1 cellular context compared by ENCODE assay signal in the genomic region with DNA sequence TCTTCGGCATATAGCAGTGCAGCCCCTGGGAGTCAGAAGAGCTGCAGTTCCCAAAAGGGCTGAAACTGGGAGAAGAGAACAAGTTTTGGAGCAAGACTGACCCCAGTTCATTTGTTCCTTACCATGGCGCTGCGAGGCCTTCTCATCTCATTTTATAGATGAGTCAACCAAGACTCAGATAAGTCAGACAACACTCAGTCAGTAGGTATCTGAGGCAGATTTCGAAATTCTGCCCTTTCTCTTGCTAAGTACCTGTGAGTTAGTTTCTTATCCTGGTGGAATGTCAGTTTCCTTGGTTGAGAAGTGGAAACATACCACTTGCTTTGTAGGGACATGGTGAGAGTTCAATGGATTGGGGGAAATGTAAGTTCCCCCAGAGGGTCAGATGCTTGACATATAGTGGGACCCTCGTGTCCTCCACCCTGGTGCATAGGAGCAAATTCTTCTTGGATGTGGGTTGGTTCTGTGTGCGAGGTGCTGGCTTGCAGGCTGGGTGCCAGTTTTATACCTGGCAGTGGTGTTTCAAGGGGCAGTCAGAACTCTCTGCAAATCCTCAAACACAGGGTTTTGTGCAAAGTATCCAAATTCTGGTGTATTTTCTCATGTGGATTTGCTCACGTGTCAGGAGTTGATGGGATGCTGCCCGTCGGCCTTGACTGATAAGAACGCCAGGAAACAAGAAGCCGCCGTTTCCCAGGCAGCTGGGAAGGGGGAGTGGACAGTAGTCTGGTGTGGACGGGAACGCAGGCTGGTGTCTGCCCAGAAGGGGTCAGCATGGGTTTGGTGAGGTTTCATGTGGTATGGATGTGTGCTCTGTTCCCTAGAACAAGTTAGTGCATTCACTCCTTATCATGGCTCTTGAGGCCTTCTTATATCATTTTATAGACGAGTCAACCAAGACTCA.
TF ChIP-seq lines count a peak whose summit lies in the region.

No MANE protein-coding gene starts in this region.

TF ChIP-seq in HepG2, 621 proteins besides CTCF, POLR2A, EP300 and RAD21 (continued from another document and continues in another):
- TF ChIP-seq, protein P1, sequence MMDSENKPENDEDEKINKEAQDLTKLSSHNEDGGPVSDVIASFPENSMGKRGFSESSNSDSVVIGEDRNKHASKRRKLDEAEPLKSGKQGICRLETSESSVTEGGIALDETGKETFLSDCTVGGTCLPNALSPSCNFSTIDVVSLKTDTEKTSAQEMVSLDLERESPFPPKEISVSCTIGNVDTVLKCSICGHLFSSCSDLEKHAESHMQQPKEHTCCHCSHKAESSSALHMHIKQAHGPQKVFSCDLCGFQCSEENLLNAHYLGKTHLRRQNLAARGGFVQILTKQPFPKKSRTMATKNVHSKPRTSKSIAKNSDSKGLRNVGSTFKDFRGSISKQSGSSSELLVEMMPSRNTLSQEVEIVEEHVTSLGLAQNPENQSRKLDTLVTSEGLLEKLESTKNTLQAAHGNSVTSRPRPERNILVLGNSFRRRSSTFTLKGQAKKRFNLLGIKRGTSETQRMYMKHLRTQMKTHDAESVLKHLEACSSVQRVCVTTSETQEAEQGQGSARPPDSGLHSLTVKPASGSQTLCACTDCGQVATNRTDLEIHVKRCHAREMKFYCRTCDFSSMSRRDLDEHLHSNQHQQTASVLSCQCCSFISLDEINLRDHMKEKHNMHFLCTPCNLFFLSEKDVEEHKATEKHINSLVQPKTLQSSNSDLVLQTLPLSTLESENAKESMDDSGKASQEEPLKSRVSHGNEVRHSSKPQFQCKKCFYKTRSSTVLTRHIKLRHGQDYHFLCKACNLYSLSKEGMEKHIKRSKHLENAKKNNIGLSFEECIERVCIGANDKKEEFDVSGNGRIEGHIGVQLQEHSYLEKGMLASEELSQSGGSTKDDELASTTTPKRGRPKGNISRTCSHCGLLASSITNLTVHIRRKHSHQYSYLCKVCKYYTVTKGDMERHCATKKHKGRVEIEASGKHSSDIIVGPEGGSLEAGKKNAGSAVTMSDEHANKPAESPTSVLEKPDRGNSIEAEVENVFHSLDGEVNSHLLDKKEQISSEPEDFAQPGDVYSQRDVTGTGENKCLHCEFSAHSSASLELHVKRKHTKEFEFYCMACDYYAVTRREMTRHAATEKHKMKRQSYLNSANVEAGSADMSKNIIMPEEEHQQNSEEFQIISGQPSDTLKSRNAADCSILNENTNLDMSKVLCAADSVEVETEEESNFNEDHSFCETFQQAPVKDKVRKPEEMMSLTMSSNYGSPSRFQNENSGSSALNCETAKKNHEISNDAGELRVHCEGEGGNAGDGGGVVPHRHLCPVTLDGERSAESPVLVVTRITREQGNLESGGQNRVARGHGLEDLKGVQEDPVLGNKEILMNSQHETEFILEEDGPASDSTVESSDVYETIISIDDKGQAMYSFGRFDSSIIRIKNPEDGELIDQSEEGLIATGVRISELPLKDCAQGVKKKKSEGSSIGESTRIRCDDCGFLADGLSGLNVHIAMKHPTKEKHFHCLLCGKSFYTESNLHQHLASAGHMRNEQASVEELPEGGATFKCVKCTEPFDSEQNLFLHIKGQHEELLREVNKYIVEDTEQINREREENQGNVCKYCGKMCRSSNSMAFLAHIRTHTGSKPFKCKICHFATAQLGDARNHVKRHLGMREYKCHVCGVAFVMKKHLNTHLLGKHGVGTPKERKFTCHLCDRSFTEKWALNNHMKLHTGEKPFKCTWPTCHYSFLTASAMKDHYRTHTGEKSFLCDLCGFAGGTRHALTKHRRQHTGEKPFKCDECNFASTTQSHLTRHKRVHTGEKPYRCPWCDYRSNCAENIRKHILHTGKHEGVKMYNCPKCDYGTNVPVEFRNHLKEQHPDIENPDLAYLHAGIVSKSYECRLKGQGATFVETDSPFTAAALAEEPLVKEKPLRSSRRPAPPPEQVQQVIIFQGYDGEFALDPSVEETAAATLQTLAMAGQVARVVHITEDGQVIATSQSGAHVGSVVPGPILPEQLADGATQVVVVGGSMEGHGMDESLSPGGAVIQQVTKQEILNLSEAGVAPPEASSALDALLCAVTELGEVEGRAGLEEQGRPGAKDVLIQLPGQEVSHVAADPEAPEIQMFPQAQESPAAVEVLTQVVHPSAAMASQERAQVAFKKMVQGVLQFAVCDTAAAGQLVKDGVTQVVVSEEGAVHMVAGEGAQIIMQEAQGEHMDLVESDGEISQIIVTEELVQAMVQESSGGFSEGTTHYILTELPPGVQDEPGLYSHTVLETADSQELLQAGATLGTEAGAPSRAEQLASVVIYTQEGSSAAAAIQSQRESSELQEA (CRISPR knock-in tag; IDR thresholded peaks at IDR 0.05; ENCODE audit: not compliant biosample characterization) = no peak
- TF ChIP-seq, protein P2, sequence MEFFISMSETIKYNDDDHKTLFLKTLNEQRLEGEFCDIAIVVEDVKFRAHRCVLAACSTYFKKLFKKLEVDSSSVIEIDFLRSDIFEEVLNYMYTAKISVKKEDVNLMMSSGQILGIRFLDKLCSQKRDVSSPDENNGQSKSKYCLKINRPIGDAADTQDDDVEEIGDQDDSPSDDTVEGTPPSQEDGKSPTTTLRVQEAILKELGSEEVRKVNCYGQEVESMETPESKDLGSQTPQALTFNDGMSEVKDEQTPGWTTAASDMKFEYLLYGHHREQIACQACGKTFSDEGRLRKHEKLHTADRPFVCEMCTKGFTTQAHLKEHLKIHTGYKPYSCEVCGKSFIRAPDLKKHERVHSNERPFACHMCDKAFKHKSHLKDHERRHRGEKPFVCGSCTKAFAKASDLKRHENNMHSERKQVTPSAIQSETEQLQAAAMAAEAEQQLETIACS (CRISPR knock-in tag; IDR thresholded peaks at IDR 0.05) = no peak
- TF ChIP-seq ZNF446 (CRISPR knock-in tag; IDR thresholded peaks at IDR 0.05) (0 out of 2 replicates have a peak, but pooled peaks have one; percentile 45), ZNF235 (CRISPR knock-in tag; IDR thresholded peaks at IDR 0.05; ENCODE audit: borderline replicate concordance) (no peak), ZNF607 (CRISPR knock-in tag; IDR thresholded peaks at IDR 0.05; ENCODE audit: borderline replicate concordance) (peak; percentile 62; the same call in 1 of the 2 replicates), KLF15 (CRISPR knock-in tag; IDR thresholded peaks at IDR 0.05; ENCODE audit: borderline replicate concordance) (no peak), ZNF775 (CRISPR knock-in tag; IDR thresholded peaks at IDR 0.05; ENCODE audit: borderline replicate concordance) (no peak), CREB1 (IDR thresholded peaks at IDR 0.05) (no peak), CREB1 (CRISPR knock-in tag; IDR thresholded peaks at IDR 0.05) (no peak), TBX2 (CRISPR knock-in tag; IDR thresholded peaks at IDR 0.05; ENCODE audit: borderline replicate concordance) (no peak), CBX1 (IDR thresholded peaks at IDR 0.05; ENCODE audit: low read depth) (no peak), ZNF589 (CRISPR knock-in tag; conservative IDR thresholded peaks at IDR 0.05) (no peak), SALL2 (CRISPR knock-in tag; IDR thresholded peaks at IDR 0.05) (no peak), STAG1 (CRISPR knock-in tag; IDR thresholded peaks at IDR 0.05) (peak; percentile 51), ZNF441 (CRISPR knock-in tag; IDR thresholded peaks at IDR 0.05; ENCODE audit: borderline replicate concordance) (no peak), HES4 (CRISPR knock-in tag; IDR thresholded peaks at IDR 0.05; ENCODE audit: borderline replicate concordance) (no peak), ZNF343 (CRISPR knock-in tag; IDR thresholded peaks at IDR 0.05) (no peak), ZNF660 (CRISPR knock-in tag; IDR thresholded peaks at IDR 0.05; ENCODE audit: borderline replicate concordance, low read depth) (no peak), ZNF260 (CRISPR knock-in tag; IDR thresholded peaks at IDR 0.05; ENCODE audit: borderline replicate concordance, low read depth) (no peak), ZFX (CRISPR knock-in tag; IDR thresholded peaks at IDR 0.05; ENCODE audit: low read depth) (no peak), CAMTA2 (CRISPR knock-in tag; IDR thresholded peaks at IDR 0.05; ENCODE audit: borderline replicate concordance) (no peak), SIN3B (IDR thresholded peaks at IDR 0.05; ENCODE audit: low read length) (no peak), ZNF3 (CRISPR knock-in tag; IDR thresholded peaks at IDR 0.05) (no peak), GABPB1 (CRISPR knock-in tag; IDR thresholded peaks at IDR 0.05) (no peak), THAP9 (CRISPR knock-in tag; IDR thresholded peaks at IDR 0.05; ENCODE audit: borderline replicate concordance) (no peak)
- TF ChIP-seq, protein P3, sequence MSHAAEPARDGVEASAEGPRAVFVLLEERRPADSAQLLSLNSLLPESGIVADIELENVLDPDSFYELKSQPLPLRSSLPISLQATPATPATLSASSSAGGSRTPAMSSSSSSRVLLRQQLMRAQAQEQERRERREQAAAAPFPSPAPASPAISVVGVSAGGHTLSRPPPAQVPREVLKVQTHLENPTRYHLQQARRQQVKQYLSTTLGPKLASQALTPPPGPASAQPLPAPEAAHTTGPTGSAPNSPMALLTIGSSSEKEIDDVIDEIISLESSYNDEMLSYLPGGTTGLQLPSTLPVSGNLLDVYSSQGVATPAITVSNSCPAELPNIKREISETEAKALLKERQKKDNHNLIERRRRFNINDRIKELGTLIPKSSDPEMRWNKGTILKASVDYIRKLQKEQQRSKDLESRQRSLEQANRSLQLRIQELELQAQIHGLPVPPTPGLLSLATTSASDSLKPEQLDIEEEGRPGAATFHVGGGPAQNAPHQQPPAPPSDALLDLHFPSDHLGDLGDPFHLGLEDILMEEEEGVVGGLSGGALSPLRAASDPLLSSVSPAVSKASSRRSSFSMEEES (CRISPR knock-in tag; IDR thresholded peaks at IDR 0.05) = no peak
- TF ChIP-seq, protein P4, sequence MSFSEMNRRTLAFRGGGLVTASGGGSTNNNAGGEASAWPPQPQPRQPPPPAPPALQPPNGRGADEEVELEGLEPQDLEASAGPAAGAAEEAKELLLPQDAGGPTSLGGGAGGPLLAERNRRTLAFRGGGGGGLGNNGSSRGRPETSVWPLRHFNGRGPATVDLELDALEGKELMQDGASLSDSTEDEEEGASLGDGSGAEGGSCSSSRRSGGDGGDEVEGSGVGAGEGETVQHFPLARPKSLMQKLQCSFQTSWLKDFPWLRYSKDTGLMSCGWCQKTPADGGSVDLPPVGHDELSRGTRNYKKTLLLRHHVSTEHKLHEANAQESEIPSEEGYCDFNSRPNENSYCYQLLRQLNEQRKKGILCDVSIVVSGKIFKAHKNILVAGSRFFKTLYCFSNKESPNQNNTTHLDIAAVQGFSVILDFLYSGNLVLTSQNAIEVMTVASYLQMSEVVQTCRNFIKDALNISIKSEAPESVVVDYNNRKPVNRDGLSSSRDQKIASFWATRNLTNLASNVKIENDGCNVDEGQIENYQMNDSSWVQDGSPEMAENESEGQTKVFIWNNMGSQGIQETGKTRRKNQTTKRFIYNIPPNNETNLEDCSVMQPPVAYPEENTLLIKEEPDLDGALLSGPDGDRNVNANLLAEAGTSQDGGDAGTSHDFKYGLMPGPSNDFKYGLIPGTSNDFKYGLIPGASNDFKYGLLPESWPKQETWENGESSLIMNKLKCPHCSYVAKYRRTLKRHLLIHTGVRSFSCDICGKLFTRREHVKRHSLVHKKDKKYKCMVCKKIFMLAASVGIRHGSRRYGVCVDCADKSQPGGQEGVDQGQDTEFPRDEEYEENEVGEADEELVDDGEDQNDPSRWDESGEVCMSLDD (CRISPR knock-in tag; IDR thresholded peaks at IDR 0.05; ENCODE audit: borderline replicate concordance) = no peak
- TF ChIP-seq, protein P5, sequence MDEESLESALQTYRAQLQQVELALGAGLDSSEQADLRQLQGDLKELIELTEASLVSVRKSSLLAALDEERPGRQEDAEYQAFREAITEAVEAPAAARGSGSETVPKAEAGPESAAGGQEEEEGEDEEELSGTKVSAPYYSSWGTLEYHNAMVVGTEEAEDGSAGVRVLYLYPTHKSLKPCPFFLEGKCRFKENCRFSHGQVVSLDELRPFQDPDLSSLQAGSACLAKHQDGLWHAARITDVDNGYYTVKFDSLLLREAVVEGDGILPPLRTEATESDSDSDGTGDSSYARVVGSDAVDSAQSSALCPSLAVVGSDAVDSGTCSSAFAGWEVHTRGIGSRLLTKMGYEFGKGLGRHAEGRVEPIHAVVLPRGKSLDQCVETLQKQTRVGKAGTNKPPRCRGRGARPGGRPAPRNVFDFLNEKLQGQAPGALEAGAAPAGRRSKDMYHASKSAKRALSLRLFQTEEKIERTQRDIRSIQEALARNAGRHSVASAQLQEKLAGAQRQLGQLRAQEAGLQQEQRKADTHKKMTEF (CRISPR knock-in tag; IDR thresholded peaks at IDR 0.05) = no peak
- TF ChIP-seq, protein P6, sequence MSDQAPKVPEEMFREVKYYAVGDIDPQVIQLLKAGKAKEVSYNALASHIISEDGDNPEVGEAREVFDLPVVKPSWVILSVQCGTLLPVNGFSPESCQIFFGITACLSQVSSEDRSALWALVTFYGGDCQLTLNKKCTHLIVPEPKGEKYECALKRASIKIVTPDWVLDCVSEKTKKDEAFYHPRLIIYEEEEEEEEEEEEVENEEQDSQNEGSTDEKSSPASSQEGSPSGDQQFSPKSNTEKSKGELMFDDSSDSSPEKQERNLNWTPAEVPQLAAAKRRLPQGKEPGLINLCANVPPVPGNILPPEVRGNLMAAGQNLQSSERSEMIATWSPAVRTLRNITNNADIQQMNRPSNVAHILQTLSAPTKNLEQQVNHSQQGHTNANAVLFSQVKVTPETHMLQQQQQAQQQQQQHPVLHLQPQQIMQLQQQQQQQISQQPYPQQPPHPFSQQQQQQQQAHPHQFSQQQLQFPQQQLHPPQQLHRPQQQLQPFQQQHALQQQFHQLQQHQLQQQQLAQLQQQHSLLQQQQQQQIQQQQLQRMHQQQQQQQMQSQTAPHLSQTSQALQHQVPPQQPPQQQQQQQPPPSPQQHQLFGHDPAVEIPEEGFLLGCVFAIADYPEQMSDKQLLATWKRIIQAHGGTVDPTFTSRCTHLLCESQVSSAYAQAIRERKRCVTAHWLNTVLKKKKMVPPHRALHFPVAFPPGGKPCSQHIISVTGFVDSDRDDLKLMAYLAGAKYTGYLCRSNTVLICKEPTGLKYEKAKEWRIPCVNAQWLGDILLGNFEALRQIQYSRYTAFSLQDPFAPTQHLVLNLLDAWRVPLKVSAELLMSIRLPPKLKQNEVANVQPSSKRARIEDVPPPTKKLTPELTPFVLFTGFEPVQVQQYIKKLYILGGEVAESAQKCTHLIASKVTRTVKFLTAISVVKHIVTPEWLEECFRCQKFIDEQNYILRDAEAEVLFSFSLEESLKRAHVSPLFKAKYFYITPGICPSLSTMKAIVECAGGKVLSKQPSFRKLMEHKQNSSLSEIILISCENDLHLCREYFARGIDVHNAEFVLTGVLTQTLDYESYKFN (CRISPR knock-in tag; conservative IDR thresholded peaks at IDR 0.05) = no peak
- TF ChIP-seq, protein P7, sequence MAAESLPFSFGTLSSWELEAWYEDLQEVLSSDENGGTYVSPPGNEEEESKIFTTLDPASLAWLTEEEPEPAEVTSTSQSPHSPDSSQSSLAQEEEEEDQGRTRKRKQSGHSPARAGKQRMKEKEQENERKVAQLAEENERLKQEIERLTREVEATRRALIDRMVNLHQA (CRISPR knock-in tag; IDR thresholded peaks at IDR 0.05) = no peak
